Comparison of ENCODE assay signal across 8 cellular contexts in genomic region chr2:117815946-117816345, GRCh38. TPM values are rescaled to one million over a fixed set of nuclear protein-coding genes. Genes with fewer than 3 reads are reported as not detected.
DNase-seq lines count a peak whose midpoint lies in the region; ATAC-seq, FAIRE-seq and TF ChIP-seq lines count a peak whose summit lies in the region.

No MANE protein-coding gene starts in this region.

- peak overlapping the region; percentile 95 to 100 (median 99) for H3K27ac Mint-ChIP-seq in CD8-positive, alpha-beta memory T cell

- no peak for DNase-seq in CD8-positive, alpha-beta memory T cell
- DNase-seq in MG63 (no peak), D721Med (ENCODE audit: insufficient read length, low spot score) (no peak), substantia nigra (lab: John Stamatoyannopoulos, UW) (no peak)

- H4K20me1 ChIP-seq in neural cell (ENCODE audit: insufficient read depth): no peaks in the 10 kb centered on the region

- POLR2A ChIA-PET in CD8-positive, alpha-beta memory T cell (lab: Charles Lee): no interaction called here

- TF ChIP-seq CTCF in neural cell (IDR thresholded peaks at IDR 0.05; ENCODE audit: poor library complexity, severe bottlenecking): no peak
- TF ChIP-seq CTCF in D721Med (IDR thresholded peaks at IDR 0.05; ENCODE audit: insufficient read depth, missing control alignments): no peak

- H2AFZ ChIP-seq in neural cell (ENCODE audit: low read depth, low read length): no peak overlapping the region

- peaks cover 14% of the 10 kb centered on the region for H3K79me2 ChIP-seq in neural cell (replicated peaks; ENCODE audit: insufficient read depth, low read length)

- no peaks in the 10 kb centered on the region for H3K9me3 Mint-ChIP-seq in CD8-positive, alpha-beta memory T cell

- H3K4me1 ChIP-seq in CD8-positive, alpha-beta memory T cell (ENCODE audit: insufficient read depth, low read length): peaks cover 23% of the 10 kb centered on the region
- H3K4me1 ChIP-seq in duodenal mucosa (ENCODE audit: control insufficient read depth in 1 of 2, insufficient read depth in 2 of 2, low read length in 2 of 2): peaks cover 9 to 15% of the 10 kb centered on the region in 2 donors

- H3K36me3 Mint-ChIP-seq in CD8-positive, alpha-beta memory T cell: peaks cover 0 to 57% (median 23%) of the 10 kb centered on the region in 3 donors

- CTCF ChIA-PET in CD8-positive, alpha-beta memory T cell (lab: Charles Lee): interaction anchor here (5.0 kb wide), 1 partner anchor 188 kb away, joined by 43 read pairs; no protein-coding TSS in a partner anchor

- H3K4me3 ChIP-seq in CD8-positive, alpha-beta memory T cell (ENCODE audit: low read length): peak overlapping the region; percentile 78
- H3K4me3 ChIP-seq in MG63 (peak overlapping the region; percentile 86), duodenal mucosa (ENCODE audit: low read depth in 1 of 2, low read length in 2 of 2) (peak overlapping the region; percentile 83 to 91), neural cell (ENCODE audit: low read length) (peak overlapping the region; percentile 80)

- H3K9ac ChIP-seq in duodenal mucosa (ENCODE audit: low read depth in 1 of 2, low read length in 2 of 2): no peak overlapping the region
- H3K9ac ChIP-seq in neural cell (ENCODE audit: low read length): peak overlapping the region; percentile 70

- peak overlapping the region; percentile 84 for H3K4me2 ChIP-seq in neural cell (ENCODE audit: low read length)

- TF ChIP-seq RAD21 in neural cell (conservative IDR thresholded peaks at IDR 0.05): no peak

- TF ChIP-seq EP300 in neural cell (conservative IDR thresholded peaks at IDR 0.05; ENCODE audit: poor library complexity, severe bottlenecking): no peak

- H3K4me3 Mint-ChIP-seq in CD8-positive, alpha-beta memory T cell: peak overlapping the region; percentile 82 to 97 (median 92)

- no peak for FAIRE-seq in D721Med (lab: Jason Lieb, UNC)

- H3K36me3 ChIP-seq in CD8-positive, alpha-beta memory T cell (ENCODE audit: insufficient read depth, low read length): peaks cover 34% of the 10 kb centered on the region
- H3K36me3 ChIP-seq in MG63 (peaks cover 53% of the 10 kb centered on the region), duodenal mucosa (ENCODE audit: control insufficient read depth in 1 of 2, insufficient read depth in 2 of 2, low read length in 2 of 2) (peaks cover 22 to 33% of the 10 kb centered on the region in 2 donors), neural cell (ENCODE audit: insufficient read depth, low read length) (peaks cover 3% of the 10 kb centered on the region)

- H3K27ac ChIP-seq in CD8-positive, alpha-beta memory T cell (ENCODE audit: low read depth, low read length): peak overlapping the region; percentile 95
- H3K27ac ChIP-seq in duodenal mucosa (ENCODE audit: low read depth, low read length) (no peak overlapping the region), neural cell (ENCODE audit: low read length) (no peak overlapping the region), substantia nigra (ENCODE audit: low read depth, low read length, poor library complexity, severe bottlenecking) (no peak overlapping the region)

- H3K9me2 ChIP-seq in neural cell (ENCODE audit: insufficient read depth, low read length): no peaks in the 10 kb centered on the region

- peaks cover 0 to 5% of the 10 kb centered on the region in 2 donors for H3K27me3 Mint-ChIP-seq in CD8-positive, alpha-beta memory T cell

- no peaks in the 10 kb centered on the region for H3K27me3 ChIP-seq in CD8-positive, alpha-beta memory T cell (ENCODE audit: insufficient read depth, low read length, poor library complexity, severe bottlenecking)
- no peaks in the 10 kb centered on the region for H3K27me3 ChIP-seq in MG63
- no peaks in the 10 kb centered on the region for H3K27me3 ChIP-seq in duodenal mucosa (ENCODE audit: control insufficient read depth in 1 of 2, insufficient read depth in 2 of 2, low read length in 2 of 2)
- no peaks in the 10 kb centered on the region for H3K27me3 ChIP-seq in neural cell (ENCODE audit: insufficient read depth, low read depth, low read length)

- no peak for ATAC-seq in HG02759 (IDR thresholded peaks at IDR 0.05; ENCODE audit: unreplicated experiment)
- no peak for ATAC-seq in HG03342 (IDR thresholded peaks at IDR 0.05; ENCODE audit: unreplicated experiment)

- no peaks in the 10 kb centered on the region for H3K9me3 ChIP-seq in CD8-positive, alpha-beta memory T cell (ENCODE audit: low read length)
- H3K9me3 ChIP-seq in MG63 (no peaks in the 10 kb centered on the region), duodenal mucosa (ENCODE audit: control insufficient read depth in 1 of 2, low read length in 2 of 2) (no peaks in the 10 kb centered on the region), neural cell (ENCODE audit: low read length) (no peaks in the 10 kb centered on the region)

- peaks cover 41 to 75% (median 64%) of the 10 kb centered on the region in 3 donors for H3K4me1 Mint-ChIP-seq in CD8-positive, alpha-beta memory T cell

- H3F3A ChIP-seq in neural cell (ENCODE audit: insufficient read depth, low read length, poor library complexity, severe bottlenecking): no peaks in the 10 kb centered on the region

TF ChIP-seq in neural cell, 6 proteins besides CTCF, POLR2A, EP300 and RAD21:
- TF ChIP-seq MXI1 (conservative IDR thresholded peaks at IDR 0.05; ENCODE audit: poor library complexity, severe bottlenecking) (no peak), SMC3 (conservative IDR thresholded peaks at IDR 0.05; ENCODE audit: poor library complexity) (no peak), REST (IDR thresholded peaks at IDR 0.05; ENCODE audit: borderline replicate concordance) (no peak), POLR2AphosphoS5 (IDR thresholded peaks at IDR 0.05) (no peak), TAF1 (IDR thresholded peaks at IDR 0.05; ENCODE audit: low read depth) (no peak), EZH2 (IDR thresholded peaks at IDR 0.05; ENCODE audit: borderline replicate concordance, insufficient read depth, low read length, poor library complexity, severe bottlenecking) (no peak)

RNA-seq across cellular contexts. Expression of gene DDX18, which starts 1.5 kb away (rescaled TPM):
- total RNA-seq in CD8-positive, alpha-beta memory T cell: 100 to 1,000 TPM; 147 to 151 TPM
- 46.2 TPM for polyA plus RNA-seq in CD8-positive, alpha-beta memory T cell
- total RNA-seq in MG63 (2014; rRNA removed; shearing (Covaris generic); ENCODE audit: low replicate concordance): 40.2 and 46.7 TPM in 2 replicates
- polyA plus RNA-seq in neural cell: 60.5 and 85.3 TPM in 2 replicates
- 84.5 and 95.9 TPM in 2 replicates for polyA minus RNA-seq in neural cell
